In the genomic region with DNA sequence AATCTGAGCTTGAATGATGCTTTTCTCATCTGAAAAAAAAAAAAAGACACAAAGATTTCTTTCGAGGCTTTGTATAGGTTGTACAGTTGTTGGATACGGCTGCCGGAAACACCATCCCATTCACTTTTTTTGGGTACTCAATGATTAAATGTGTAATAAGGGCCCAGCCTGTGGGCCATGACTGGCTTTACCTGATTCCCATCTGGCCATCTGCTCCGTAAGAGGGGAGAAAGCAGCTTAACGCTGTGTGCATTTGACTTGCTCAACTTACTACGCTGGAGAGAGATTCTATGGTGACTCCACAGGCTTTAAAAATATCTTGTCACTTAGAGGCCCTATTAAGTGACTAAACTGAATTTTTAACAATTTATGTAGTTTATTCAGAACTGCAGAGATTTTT, we compare ENCODE assay signal across 8 cellular contexts. TPM values are rescaled to one million over a fixed set of nuclear protein-coding genes. Genes with fewer than 3 reads are reported as not detected.
DNase-seq lines count a peak whose midpoint lies in the region; ATAC-seq and TF ChIP-seq lines count a peak whose summit lies in the region.

No MANE protein-coding gene starts in this region.

- peak overlapping the region; percentile 90 to 96 (median 94) for H3K4me3 Mint-ChIP-seq in CD4-positive, CD25-positive, alpha-beta regulatory T cell

- peaks cover 11% of the 10 kb centered on the region for H3K4me1 ChIP-seq in CD4-positive, CD25-positive, alpha-beta regulatory T cell (ENCODE audit: control insufficient read depth, insufficient read depth, low read length, poor library complexity, severe bottlenecking)
- peaks cover 6 to 9% of the 10 kb centered on the region in 2 donors for H3K4me1 ChIP-seq in duodenal mucosa (ENCODE audit: control insufficient read depth in 1 of 2, insufficient read depth in 2 of 2, low read length in 2 of 2)
- no peaks in the 10 kb centered on the region for H3K4me1 ChIP-seq in neuron (ENCODE audit: insufficient read depth, low read length)

- H3K27ac ChIP-seq in CD4-positive, CD25-positive, alpha-beta regulatory T cell (ENCODE audit: insufficient read depth, low read length, poor library complexity, severe bottlenecking) = peak overlapping the region; percentile 93
- H3K27ac ChIP-seq in duodenal mucosa (ENCODE audit: low read depth, low read length) = no peak overlapping the region

- no peak for ATAC-seq in CD4-positive, CD25-positive, alpha-beta regulatory T cell (ENCODE audit: low read depth in 2 of 2)
- ATAC-seq in left lobe of liver (no peak), HG03039 (IDR thresholded peaks at IDR 0.05; ENCODE audit: unreplicated experiment) (no peak), HG03108 (IDR thresholded peaks at IDR 0.05; ENCODE audit: unreplicated experiment) (no peak)

- H3K9ac ChIP-seq in duodenal mucosa (ENCODE audit: low read depth in 1 of 2, low read length in 2 of 2) = peak overlapping the region; percentile 76 to 89

- intact Hi-C loops in posterior cingulate gyrus (cut with DNase I) = no loop called here

- peaks cover 3% of the 10 kb centered on the region for H3K36me3 ChIP-seq in CD4-positive, CD25-positive, alpha-beta regulatory T cell (ENCODE audit: control insufficient read depth, insufficient read depth, low read length)
- H3K36me3 ChIP-seq in duodenal mucosa (ENCODE audit: control insufficient read depth in 1 of 2, insufficient read depth in 2 of 2, low read length in 2 of 2) = peaks cover 0 to 14% of the 10 kb centered on the region in 2 donors
- H3K36me3 ChIP-seq in neuron (ENCODE audit: insufficient read depth, low read length) = no peaks in the 10 kb centered on the region

- no peak for TF ChIP-seq CTCF in NB4 (IDR thresholded peaks at IDR 0.05; ENCODE audit: low read depth, low read length)

- peak overlapping the region; percentile 93 to 96 (median 94) for H3K27ac Mint-ChIP-seq in CD4-positive, CD25-positive, alpha-beta regulatory T cell

- peak overlapping the region; percentile 78 for H3K4me3 ChIP-seq in CD4-positive, CD25-positive, alpha-beta regulatory T cell (ENCODE audit: low read depth, low read length)
- H3K4me3 ChIP-seq in NB4 (ENCODE audit: low read depth, low read length) = peak overlapping the region; percentile 65
- peak overlapping the region; percentile 85 to 93 for H3K4me3 ChIP-seq in duodenal mucosa (ENCODE audit: low read depth in 1 of 2, low read length in 2 of 2)
- H3K4me3 ChIP-seq in neuron (ENCODE audit: low read length) = peak overlapping the region; percentile 61

- H2AFZ ChIP-seq in neuron (ENCODE audit: low read depth, low read length) = peak overlapping the region; percentile 24

- DNase-seq in CD4-positive, CD25-positive, alpha-beta regulatory T cell = no peak
- DNase-seq in NB4 (ENCODE audit: low read depth) = no peak
- no peak for DNase-seq in left lobe of liver (ENCODE audit: low spot score)
- DNase-seq in posterior cingulate gyrus = no peak

- no peaks in the 10 kb centered on the region for H3K27me3 ChIP-seq in CD4-positive, CD25-positive, alpha-beta regulatory T cell (ENCODE audit: control insufficient read depth, insufficient read depth, low read length)
- H3K27me3 ChIP-seq in duodenal mucosa (ENCODE audit: control insufficient read depth in 1 of 2, insufficient read depth in 2 of 2, low read length in 2 of 2) (no peaks in the 10 kb centered on the region), neuron (ENCODE audit: insufficient read depth, low read length) (no peaks in the 10 kb centered on the region)

- peaks cover 0 to 34% (median 20%) of the 10 kb centered on the region in 4 donors for H3K4me1 Mint-ChIP-seq in CD4-positive, CD25-positive, alpha-beta regulatory T cell

- H3K27me3 Mint-ChIP-seq in CD4-positive, CD25-positive, alpha-beta regulatory T cell = peaks cover 6% of the 10 kb centered on the region

- H3K9me3 Mint-ChIP-seq in CD4-positive, CD25-positive, alpha-beta regulatory T cell = peaks cover 0 to 5% (median 0%) of the 10 kb centered on the region in 7 donors

- no peak for TF ChIP-seq POLR2A in NB4 (IDR thresholded peaks at IDR 0.05; ENCODE audit: extremely low read depth, insufficient read length)

- no peaks in the 10 kb centered on the region for H3K9me3 ChIP-seq in CD4-positive, CD25-positive, alpha-beta regulatory T cell (ENCODE audit: control insufficient read depth in 2 of 2, low read length in 2 of 2)
- H3K9me3 ChIP-seq in duodenal mucosa (ENCODE audit: control insufficient read depth in 1 of 2, low read length in 2 of 2) = no peaks in the 10 kb centered on the region
- peaks cover 2% of the 10 kb centered on the region for H3K9me3 ChIP-seq in neuron (ENCODE audit: low read length)

- peaks cover 9% of the 10 kb centered on the region for H3K36me3 Mint-ChIP-seq in CD4-positive, CD25-positive, alpha-beta regulatory T cell

RNA-seq across cellular contexts. Expression of a gene that starts 0.7 kb away (rescaled TPM):
- 22.9 TPM for total RNA-seq in CD4-positive, CD25-positive, alpha-beta regulatory T cell
- polyA plus RNA-seq in CD4-positive, CD25-positive, alpha-beta regulatory T cell = 10 to 100 TPM in 1 of 4 donors, 1 to 10 TPM in 3; 6.1 to 11.2 (median 6.7) TPM
- total RNA-seq in left lobe of liver = 10.4 TPM

RNA-seq across cellular contexts. Expression of a gene that starts 0.8 kb away (rescaled TPM):
- not detected for total RNA-seq in CD4-positive, CD25-positive, alpha-beta regulatory T cell
- not detected for polyA plus RNA-seq in CD4-positive, CD25-positive, alpha-beta regulatory T cell
- not detected for total RNA-seq in left lobe of liver
